21 cellular contexts compared by ENCODE assay signal in genomic region chr11:120688166-120688565, GRCh38.
"Had no signal": no experiment of that assay in that cellular context is flagged by ENCODE, and none has a peak within 500 bp of the region (broad histone marks: within the 10 kb centered on the region; RNA-seq: fewer than 3 reads in every experiment).

No MANE protein-coding gene starts in this region.

- DNase-seq: activated CD4-positive, alpha-beta T cell treated with anti-CD3 and anti-CD28 coated beads, Interleukin-2, amount 50 U/mL, for 1 hour; activated CD4-positive, CD25-positive, alpha-beta regulatory T cell treated with anti-CD3 and anti-CD28 coated beads, Interleukin-2, amount 50 U/mL, for 72 hours; activated CD8-positive, alpha-beta memory T cell treated with anti-CD3 and anti-CD28 coated beads for 24 hours; activated CD8-positive, alpha-beta memory T cell treated with anti-CD3 and anti-CD28 coated beads, Interleukin-2, amount 50 U/mL, for 48 hours; activated effector memory CD4-positive, alpha-beta T cell treated with Interleukin-2 at 50 U/mL for 16 hours; activated T-cell treated with anti-CD3 and anti-CD28 coated beads, Interleukin-2, amount 50 U/mL, for 48 hours; cerebellar nuclear complex; cortex of kidney; heart right ventricle; mucosa of descending colon; naive B cell; sigmoid colon; spleen; stimulated activated naive B cell treated with anti-CD40 and anti-IgM and Interleukin-4, amounts not matched to agents 10 μg/mL and 1 μg/mL and 100 μg/mL, for 72 hours; T-helper 9 cell; upper lobe of left lung had no signal

- H3K36me3 Mint-ChIP-seq: activated naive CD4-positive, alpha-beta T cell treated with anti-CD3 and anti-CD28 coated beads, Interleukin-2, amount 50 U/mL, for 24 hours; memory B cell; naive B cell had no signal

- FAIRE-seq: astrocyte, endometrium had no signal

- ATAC-seq: gastroesophageal sphincter; heart right ventricle; mucosa of descending colon; stimulated activated naive B cell treated with anti-CD40 and anti-IgM and Interleukin-4, amounts not matched to agents 10 μg/mL and 1 μg/mL and 100 μg/mL, for 72 hours had no signal

- H3K4me1 Mint-ChIP-seq: activated naive CD4-positive, alpha-beta T cell treated with anti-CD3 and anti-CD28 coated beads, Interleukin-2, amount 50 U/mL, for 24 hours; memory B cell; naive B cell; stimulated activated naive B cell treated with anti-CD40 and anti-IgM and Interleukin-4, amounts not matched to agents 10 μg/mL and 1 μg/mL and 100 μg/mL, for 72 hours had no signal

- H3K27ac Mint-ChIP-seq: activated naive CD4-positive, alpha-beta T cell treated with anti-CD3 and anti-CD28 coated beads, Interleukin-2, amount 50 U/mL, for 24 hours; memory B cell; stimulated activated naive B cell treated with anti-CD40 and anti-IgM and Interleukin-4, amounts not matched to agents 10 μg/mL and 1 μg/mL and 100 μg/mL, for 72 hours had no signal

- H3K9me3 Mint-ChIP-seq: activated naive CD4-positive, alpha-beta T cell treated with anti-CD3 and anti-CD28 coated beads, Interleukin-2, amount 50 U/mL, for 24 hours; memory B cell; naive B cell; stimulated activated naive B cell treated with anti-CD40 and anti-IgM and Interleukin-4, amounts not matched to agents 10 μg/mL and 1 μg/mL and 100 μg/mL, for 72 hours had no signal

- H3K4me3 Mint-ChIP-seq: activated naive CD4-positive, alpha-beta T cell treated with anti-CD3 and anti-CD28 coated beads, Interleukin-2, amount 50 U/mL, for 24 hours; memory B cell; naive B cell; stimulated activated naive B cell treated with anti-CD40 and anti-IgM and Interleukin-4, amounts not matched to agents 10 μg/mL and 1 μg/mL and 100 μg/mL, for 72 hours had no signal
